ENCODE assay signal across 4 cellular contexts in genomic region chr11:57534449-57534848, GRCh38. TPM values are rescaled to one million over a fixed set of nuclear protein-coding genes. Genes with fewer than 3 reads are reported as not detected.
"Had no signal": no experiment of that assay in that cellular context is flagged by ENCODE, and none has a peak within 500 bp of the region (broad histone marks: within the 10 kb centered on the region; RNA-seq: fewer than 3 reads in every experiment).

No MANE protein-coding gene starts in this region.

RNA-seq across cellular contexts. Expression of gene SMTNL1, which starts 2.9 kb away (rescaled TPM):
- total RNA-seq: LHCN-M2, M059J, MCF 10A, NCI-H460 had no signal
